In the genomic region with DNA sequence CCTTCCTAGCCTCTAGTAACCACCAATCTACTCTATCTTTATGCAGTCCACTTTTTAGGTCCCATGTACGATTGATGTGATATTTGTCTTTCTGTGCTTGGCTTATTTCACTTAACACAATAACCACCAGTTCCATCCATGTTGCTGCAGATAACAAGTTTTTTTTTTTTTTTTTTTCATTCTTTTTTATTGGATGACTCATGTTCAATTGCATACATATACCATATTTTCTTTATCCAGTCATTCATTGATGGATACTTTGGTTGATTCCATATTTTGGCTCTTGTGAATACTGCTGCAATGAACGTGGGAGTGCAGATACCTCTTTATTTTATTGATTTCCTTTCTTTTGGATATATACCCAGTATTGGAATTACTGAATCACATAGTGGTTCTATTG, we compare ENCODE assay signal across 8 cellular contexts.
"Had no signal": no experiment of that assay in that cellular context is flagged by ENCODE, and none has a peak within 500 bp of the region (broad histone marks: within the 10 kb centered on the region; RNA-seq: fewer than 3 reads in every experiment).

No MANE protein-coding gene starts in this region.

- DNase-seq: GDM1, GF-D8 had no signal

- ATAC-seq: GM12878 had no signal

- FAIRE-seq: G401.6, GM12878, GM12891, GM12892, GM18507, GM19239 had no signal

- H3K4me3 ChIP-seq: GM12878 had no signal
